In the genomic region with DNA sequence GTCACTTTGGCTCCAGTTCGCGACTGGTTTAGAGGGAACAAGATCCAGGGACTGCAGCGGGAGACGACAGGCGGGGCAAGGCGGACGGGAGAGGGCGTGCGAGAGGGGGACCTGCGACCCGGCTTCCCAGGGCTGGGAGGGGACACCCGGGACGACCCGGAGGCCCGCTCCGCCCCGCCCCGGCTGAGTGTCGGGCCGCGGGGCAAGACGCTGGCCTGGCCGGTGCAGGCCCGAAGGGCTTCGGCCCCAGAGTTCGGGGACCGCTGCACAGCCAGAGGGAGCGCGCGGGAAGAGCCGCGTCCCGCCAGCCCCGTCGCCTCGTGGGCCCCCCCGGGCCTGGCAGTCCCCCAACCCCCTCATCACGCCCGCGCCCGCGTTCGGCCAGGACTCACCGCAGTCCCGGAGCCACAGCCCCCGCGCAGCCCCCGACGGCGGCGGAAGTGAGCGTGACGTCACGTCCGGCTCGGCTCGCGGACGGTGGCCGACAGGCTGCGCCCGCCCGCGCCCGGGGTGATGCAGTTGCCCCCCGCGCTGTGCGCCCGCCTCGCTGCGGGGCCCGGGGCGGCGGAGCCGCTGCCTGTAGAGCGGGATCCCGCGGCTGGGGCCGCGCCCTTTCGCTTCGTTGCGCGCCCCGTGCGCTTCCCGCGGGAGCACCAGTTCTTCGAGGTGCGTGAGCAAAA, we compare ENCODE assay signal across 1 cellular context.
TF ChIP-seq lines count a peak whose summit lies in the region.

A gene with protein sequence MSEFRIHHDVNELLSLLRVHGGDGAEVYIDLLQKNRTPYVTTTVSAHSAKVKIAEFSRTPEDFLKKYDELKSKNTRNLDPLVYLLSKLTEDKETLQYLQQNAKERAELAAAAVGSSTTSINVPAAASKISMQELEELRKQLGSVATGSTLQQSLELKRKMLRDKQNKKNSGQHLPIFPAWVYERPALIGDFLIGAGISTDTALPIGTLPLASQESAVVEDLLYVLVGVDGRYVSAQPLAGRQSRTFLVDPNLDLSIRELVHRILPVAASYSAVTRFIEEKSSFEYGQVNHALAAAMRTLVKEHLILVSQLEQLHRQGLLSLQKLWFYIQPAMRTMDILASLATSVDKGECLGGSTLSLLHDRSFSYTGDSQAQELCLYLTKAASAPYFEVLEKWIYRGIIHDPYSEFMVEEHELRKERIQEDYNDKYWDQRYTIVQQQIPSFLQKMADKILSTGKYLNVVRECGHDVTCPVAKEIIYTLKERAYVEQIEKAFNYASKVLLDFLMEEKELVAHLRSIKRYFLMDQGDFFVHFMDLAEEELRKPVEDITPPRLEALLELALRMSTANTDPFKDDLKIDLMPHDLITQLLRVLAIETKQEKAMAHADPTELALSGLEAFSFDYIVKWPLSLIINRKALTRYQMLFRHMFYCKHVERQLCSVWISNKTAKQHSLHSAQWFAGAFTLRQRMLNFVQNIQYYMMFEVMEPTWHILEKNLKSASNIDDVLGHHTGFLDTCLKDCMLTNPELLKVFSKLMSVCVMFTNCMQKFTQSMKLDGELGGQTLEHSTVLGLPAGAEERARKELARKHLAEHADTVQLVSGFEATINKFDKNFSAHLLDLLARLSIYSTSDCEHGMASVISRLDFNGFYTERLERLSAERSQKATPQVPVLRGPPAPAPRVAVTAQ (minus strand): TSS at position 442 of the 680 bp plus-strand sequence. CDS start 5,931 bp downstream, outside the sequence.
A gene with protein sequence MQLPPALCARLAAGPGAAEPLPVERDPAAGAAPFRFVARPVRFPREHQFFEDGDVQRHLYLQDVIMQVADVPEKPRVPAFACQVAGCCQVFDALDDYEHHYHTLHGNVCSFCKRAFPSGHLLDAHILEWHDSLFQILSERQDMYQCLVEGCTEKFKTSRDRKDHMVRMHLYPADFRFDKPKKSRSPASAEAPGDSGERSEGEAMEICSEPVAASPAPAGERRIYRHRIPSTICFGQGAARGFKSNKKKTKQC (plus strand): TSS at position 484 of the 680 bp plus-strand sequence. CDS start 30 bp downstream, at position 514.

TF ChIP-seq in K562, 482 proteins besides CTCF, POLR2A, EP300 and RAD21 (continued from another document and continues in another):
- TF ChIP-seq, protein P1, sequence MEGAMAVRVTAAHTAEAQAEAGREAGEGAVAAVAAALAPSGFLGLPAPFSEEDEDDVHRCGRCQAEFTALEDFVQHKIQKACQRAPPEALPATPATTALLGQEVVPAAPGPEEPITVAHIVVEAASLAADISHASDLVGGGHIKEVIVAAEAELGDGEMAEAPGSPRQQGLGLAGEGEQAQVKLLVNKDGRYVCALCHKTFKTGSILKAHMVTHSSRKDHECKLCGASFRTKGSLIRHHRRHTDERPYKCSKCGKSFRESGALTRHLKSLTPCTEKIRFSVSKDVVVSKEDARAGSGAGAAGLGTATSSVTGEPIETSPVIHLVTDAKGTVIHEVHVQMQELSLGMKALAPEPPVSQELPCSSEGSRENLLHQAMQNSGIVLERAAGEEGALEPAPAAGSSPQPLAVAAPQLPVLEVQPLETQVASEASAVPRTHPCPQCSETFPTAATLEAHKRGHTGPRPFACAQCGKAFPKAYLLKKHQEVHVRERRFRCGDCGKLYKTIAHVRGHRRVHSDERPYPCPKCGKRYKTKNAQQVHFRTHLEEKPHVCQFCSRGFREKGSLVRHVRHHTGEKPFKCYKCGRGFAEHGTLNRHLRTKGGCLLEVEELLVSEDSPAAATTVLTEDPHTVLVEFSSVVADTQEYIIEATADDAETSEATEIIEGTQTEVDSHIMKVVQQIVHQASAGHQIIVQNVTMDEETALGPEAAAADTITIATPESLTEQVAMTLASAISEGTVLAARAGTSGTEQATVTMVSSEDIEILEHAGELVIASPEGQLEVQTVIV (CRISPR knock-in tag; IDR thresholded peaks at IDR 0.05; ENCODE audit: borderline replicate concordance), result no peak
- TF ChIP-seq MAFG (tag; conservative IDR thresholded peaks at IDR 0.05) (no peak), ZKSCAN8 (CRISPR knock-in tag; IDR thresholded peaks at IDR 0.05) (no peak), ATF7 (IDR thresholded peaks at IDR 0.05) (peak; percentile 95), CCAR2 (IDR thresholded peaks at IDR 0.05; ENCODE audit: low read depth, low read length) (no peak), NR4A1 (CRISPR knock-in tag; IDR thresholded peaks at IDR 0.05) (no peak), NR4A1 (tag; IDR thresholded peaks at IDR 0.05) (no peak), ARID2 (IDR thresholded peaks at IDR 0.05) (no peak), SIX5 (IDR thresholded peaks at IDR 0.05; ENCODE audit: borderline replicate concordance in 1 of 2, insufficient read depth in 1 of 2, low read depth in 1 of 2, low read length in 2 of 2) (no peak), PTBP1 (IDR thresholded peaks at IDR 0.05; ENCODE audit: low read depth, low read length) (no peak), SMARCC2 (IDR thresholded peaks at IDR 0.05; ENCODE audit: low read depth) (no peak), L3MBTL2 (IDR thresholded peaks at IDR 0.05) (peak; percentile 76), ZNF785 (CRISPR knock-in tag; IDR thresholded peaks at IDR 0.05) (no peak), ZNF224 (CRISPR knock-in tag; IDR thresholded peaks at IDR 0.05) (no peak), NELFE (IDR thresholded peaks at IDR 0.05; ENCODE audit: insufficient read depth, insufficient read length) (no peak), TCF7 (IDR thresholded peaks at IDR 0.05; ENCODE audit: borderline replicate concordance) (no peak), KLF1 (tag; IDR thresholded peaks at IDR 0.05) (0 out of 2 replicates have a peak, but pooled peaks have one; percentile 52), BCOR (IDR thresholded peaks at IDR 0.05) (no peak), ZC3H4 (CRISPR knock-in tag; IDR thresholded peaks at IDR 0.05; ENCODE audit: borderline replicate concordance) (peak; percentile 38; the same call in 1 of the 2 replicates), CEBPG (CRISPR knock-in tag; IDR thresholded peaks at IDR 0.05) (no peak), CEBPG (tag; conservative IDR thresholded peaks at IDR 0.05 in 1 of 2, IDR thresholded peaks at IDR 0.05 in 1 of 2) (no peak), ILF3 (IDR thresholded peaks at IDR 0.05; ENCODE audit: borderline replicate concordance) (no peak), U2AF2 (optimal IDR thresholded peaks at IDR 0.05; ENCODE audit: low read depth, low read length) (no peak), SMAD3 (CRISPR knock-in tag; conservative IDR thresholded peaks at IDR 0.05) (no peak), NONO (IDR thresholded peaks at IDR 0.05; ENCODE audit: low read depth in 2 of 2, low read length in 1 of 2) (peak; percentile 50 to 78), NFE2L1 (tag; IDR thresholded peaks at IDR 0.05; ENCODE audit: borderline replicate concordance, low read depth) (no peak), HSF4 (CRISPR knock-in tag; IDR thresholded peaks at IDR 0.05; ENCODE audit: borderline replicate concordance) (no peak), ILK (tag; IDR thresholded peaks at IDR 0.05; ENCODE audit: borderline replicate concordance, low read depth) (no peak)
- TF ChIP-seq, protein P2, sequence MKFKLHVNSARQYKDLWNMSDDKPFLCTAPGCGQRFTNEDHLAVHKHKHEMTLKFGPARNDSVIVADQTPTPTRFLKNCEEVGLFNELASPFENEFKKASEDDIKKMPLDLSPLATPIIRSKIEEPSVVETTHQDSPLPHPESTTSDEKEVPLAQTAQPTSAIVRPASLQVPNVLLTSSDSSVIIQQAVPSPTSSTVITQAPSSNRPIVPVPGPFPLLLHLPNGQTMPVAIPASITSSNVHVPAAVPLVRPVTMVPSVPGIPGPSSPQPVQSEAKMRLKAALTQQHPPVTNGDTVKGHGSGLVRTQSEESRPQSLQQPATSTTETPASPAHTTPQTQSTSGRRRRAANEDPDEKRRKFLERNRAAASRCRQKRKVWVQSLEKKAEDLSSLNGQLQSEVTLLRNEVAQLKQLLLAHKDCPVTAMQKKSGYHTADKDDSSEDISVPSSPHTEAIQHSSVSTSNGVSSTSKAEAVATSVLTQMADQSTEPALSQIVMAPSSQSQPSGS (CRISPR knock-in tag; IDR thresholded peaks at IDR 0.05), result peak; percentile 58; the same call in 1 of the 2 replicates
- TF ChIP-seq, protein P3, sequence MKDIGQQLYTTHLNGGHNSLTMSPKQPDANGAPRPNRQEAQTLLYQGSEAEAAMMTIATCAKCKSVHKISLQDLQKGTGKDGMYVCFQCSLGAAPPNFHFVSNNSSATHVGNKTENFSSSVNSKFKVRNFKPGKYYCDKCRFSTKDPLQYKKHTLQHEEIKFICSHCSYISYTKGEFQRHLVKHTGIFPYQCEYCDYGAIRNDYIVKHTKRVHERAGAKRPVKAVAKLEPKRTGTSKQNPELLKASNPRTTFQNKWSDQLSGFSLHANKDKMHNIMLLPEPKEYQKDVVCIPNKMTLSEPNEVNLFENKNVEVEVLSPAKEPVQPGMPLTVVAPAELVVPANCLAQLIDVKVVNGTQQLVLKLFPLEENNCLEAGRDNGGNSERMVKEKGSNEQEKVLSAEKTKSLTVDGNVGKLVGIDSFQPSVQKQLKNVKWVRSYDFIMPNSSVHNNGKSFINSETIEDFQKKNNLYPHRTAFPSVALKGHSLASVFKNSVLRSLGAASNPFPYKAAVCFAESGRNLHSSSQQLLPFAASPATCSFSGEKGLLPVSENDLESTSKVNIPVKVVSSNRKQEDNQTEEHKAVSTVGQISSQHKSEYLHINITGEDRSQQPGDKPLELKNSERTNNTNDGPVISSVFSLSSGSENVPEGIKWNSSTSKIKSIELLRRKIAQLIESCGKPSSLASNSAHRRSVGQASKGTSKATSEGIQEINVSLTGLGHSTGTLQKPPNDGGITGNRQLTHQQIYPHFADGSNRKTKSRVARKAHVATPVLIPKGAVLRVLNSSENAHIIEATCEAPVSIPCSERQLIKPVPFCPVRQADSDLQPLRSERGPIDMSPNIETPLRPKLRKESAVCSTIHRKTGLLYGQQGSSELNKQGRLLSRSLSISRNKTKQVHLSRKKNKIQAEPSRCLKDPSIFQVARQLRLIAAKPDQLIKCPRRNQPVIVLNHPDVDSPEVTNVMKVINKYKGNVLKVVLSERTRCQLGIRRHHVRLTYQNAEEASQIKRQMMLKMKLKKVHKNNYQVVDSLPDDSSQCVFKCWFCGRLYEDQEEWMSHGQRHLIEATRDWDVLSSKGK (CRISPR knock-in tag; IDR thresholded peaks at IDR 0.05), result no peak
- TF ChIP-seq, protein P4, sequence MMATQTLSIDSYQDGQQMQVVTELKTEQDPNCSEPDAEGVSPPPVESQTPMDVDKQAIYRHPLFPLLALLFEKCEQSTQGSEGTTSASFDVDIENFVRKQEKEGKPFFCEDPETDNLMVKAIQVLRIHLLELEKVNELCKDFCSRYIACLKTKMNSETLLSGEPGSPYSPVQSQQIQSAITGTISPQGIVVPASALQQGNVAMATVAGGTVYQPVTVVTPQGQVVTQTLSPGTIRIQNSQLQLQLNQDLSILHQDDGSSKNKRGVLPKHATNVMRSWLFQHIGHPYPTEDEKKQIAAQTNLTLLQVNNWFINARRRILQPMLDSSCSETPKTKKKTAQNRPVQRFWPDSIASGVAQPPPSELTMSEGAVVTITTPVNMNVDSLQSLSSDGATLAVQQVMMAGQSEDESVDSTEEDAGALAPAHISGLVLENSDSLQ (IDR thresholded peaks at IDR 0.05), result no peak
- TF ChIP-seq, protein P5, sequence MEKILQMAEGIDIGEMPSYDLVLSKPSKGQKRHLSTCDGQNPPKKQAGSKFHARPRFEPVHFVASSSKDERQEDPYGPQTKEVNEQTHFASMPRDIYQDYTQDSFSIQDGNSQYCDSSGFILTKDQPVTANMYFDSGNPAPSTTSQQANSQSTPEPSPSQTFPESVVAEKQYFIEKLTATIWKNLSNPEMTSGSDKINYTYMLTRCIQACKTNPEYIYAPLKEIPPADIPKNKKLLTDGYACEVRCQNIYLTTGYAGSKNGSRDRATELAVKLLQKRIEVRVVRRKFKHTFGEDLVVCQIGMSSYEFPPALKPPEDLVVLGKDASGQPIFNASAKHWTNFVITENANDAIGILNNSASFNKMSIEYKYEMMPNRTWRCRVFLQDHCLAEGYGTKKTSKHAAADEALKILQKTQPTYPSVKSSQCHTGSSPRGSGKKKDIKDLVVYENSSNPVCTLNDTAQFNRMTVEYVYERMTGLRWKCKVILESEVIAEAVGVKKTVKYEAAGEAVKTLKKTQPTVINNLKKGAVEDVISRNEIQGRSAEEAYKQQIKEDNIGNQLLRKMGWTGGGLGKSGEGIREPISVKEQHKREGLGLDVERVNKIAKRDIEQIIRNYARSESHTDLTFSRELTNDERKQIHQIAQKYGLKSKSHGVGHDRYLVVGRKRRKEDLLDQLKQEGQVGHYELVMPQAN (IDR thresholded peaks at IDR 0.05; ENCODE audit: borderline replicate concordance), result no peak
- TF ChIP-seq, protein P6, sequence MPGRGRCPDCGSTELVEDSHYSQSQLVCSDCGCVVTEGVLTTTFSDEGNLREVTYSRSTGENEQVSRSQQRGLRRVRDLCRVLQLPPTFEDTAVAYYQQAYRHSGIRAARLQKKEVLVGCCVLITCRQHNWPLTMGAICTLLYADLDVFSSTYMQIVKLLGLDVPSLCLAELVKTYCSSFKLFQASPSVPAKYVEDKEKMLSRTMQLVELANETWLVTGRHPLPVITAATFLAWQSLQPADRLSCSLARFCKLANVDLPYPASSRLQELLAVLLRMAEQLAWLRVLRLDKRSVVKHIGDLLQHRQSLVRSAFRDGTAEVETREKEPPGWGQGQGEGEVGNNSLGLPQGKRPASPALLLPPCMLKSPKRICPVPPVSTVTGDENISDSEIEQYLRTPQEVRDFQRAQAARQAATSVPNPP (IDR thresholded peaks at IDR 0.05; ENCODE audit: borderline replicate concordance, insufficient read depth, insufficient read length), result no peak
- TF ChIP-seq, protein P7, sequence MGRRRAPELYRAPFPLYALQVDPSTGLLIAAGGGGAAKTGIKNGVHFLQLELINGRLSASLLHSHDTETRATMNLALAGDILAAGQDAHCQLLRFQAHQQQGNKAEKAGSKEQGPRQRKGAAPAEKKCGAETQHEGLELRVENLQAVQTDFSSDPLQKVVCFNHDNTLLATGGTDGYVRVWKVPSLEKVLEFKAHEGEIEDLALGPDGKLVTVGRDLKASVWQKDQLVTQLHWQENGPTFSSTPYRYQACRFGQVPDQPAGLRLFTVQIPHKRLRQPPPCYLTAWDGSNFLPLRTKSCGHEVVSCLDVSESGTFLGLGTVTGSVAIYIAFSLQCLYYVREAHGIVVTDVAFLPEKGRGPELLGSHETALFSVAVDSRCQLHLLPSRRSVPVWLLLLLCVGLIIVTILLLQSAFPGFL (CRISPR knock-in tag; IDR thresholded peaks at IDR 0.05), result no peak
- TF ChIP-seq, protein P8, sequence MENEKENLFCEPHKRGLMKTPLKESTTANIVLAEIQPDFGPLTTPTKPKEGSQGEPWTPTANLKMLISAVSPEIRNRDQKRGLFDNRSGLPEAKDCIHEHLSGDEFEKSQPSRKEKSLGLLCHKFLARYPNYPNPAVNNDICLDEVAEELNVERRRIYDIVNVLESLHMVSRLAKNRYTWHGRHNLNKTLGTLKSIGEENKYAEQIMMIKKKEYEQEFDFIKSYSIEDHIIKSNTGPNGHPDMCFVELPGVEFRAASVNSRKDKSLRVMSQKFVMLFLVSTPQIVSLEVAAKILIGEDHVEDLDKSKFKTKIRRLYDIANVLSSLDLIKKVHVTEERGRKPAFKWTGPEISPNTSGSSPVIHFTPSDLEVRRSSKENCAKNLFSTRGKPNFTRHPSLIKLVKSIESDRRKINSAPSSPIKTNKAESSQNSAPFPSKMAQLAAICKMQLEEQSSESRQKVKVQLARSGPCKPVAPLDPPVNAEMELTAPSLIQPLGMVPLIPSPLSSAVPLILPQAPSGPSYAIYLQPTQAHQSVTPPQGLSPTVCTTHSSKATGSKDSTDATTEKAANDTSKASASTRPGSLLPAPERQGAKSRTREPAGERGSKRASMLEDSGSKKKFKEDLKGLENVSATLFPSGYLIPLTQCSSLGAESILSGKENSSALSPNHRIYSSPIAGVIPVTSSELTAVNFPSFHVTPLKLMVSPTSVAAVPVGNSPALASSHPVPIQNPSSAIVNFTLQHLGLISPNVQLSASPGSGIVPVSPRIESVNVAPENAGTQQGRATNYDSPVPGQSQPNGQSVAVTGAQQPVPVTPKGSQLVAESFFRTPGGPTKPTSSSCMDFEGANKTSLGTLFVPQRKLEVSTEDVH (IDR thresholded peaks at IDR 0.05; ENCODE audit: low read depth, partially characterized antibody), result no peak
